9 cellular contexts compared by ENCODE assay signal in genomic region chr2:177281400-177282021, GRCh38. TPM values are rescaled to one million over a fixed set of nuclear protein-coding genes. Genes with fewer than 3 reads are reported as not detected.
A peak's percentile ranks its signal among the peaks of the same experiment; 100 is the strongest.
DNase-seq lines count a peak whose midpoint lies in the region; ATAC-seq and TF ChIP-seq lines count a peak whose summit lies in the region.
"Had no signal": no experiment of that assay in that cellular context is flagged by ENCODE, and none has a peak within 500 bp of the region (broad histone marks: within the 10 kb centered on the region; RNA-seq: fewer than 3 reads in every experiment).

No MANE protein-coding gene starts in this region.

- H3K4me1 Mint-ChIP-seq in natural killer cell (peaks cover 15 to 22% of the 10 kb centered on the region in 2 donors), mesothelial cell of epicardium (peaks cover 12% of the 10 kb centered on the region)

- H3K9me3 Mint-ChIP-seq in natural killer cell (no peaks in the 10 kb centered on the region), mesothelial cell of epicardium (no peaks in the 10 kb centered on the region)

- DNase-seq in SIG-M5 (lab: John Stamatoyannopoulos, UW), result peak; percentile 70
- DNase-seq in natural killer cell, result no peak
- no peak for DNase-seq in NK-92 treated with Interleukin-12 subunit alpha and Interleukin-12 subunit beta, amount 100 ng/mL, for 24 hours (lab: John Stamatoyannopoulos, UW)
- DNase-seq in midbrain (lab: John Stamatoyannopoulos, UW), result no peak
- no peak for DNase-seq in DMS79 (lab: John Stamatoyannopoulos, UW)
- DNase-seq in mesothelial cell of epicardium (ENCODE audit: low spot score in 2 of 2, unreplicated experiment in 2 of 2), result no peak
- DNase-seq: activated effector memory CD4-positive, alpha-beta T cell treated with Interleukin-2 at 50 U/mL for 16 hours had no signal

- no peak for TF ChIP-seq CTCF in natural killer cell (IDR thresholded peaks at IDR 0.05)
- no peak for TF ChIP-seq CTCF in mesothelial cell of epicardium (IDR thresholded peaks at IDR 0.05; ENCODE audit: unreplicated experiment)

- H3K27ac Mint-ChIP-seq in natural killer cell (peak overlapping the region in 1 of 2 donors; percentile 17), mesothelial cell of epicardium (no peak overlapping the region)

- peak; percentile 65 for ATAC-seq in GM18868 (IDR thresholded peaks at IDR 0.05; ENCODE audit: unreplicated experiment)
- ATAC-seq in HG02763 (IDR thresholded peaks at IDR 0.05; ENCODE audit: unreplicated experiment), result peak; percentile 64
- ATAC-seq in natural killer cell, result peak; percentile 29 to 81 (median 74)

- H3K4me3 Mint-ChIP-seq in natural killer cell (no peak overlapping the region), mesothelial cell of epicardium (no peak overlapping the region)

- no peaks in the 10 kb centered on the region for H3K36me3 Mint-ChIP-seq in natural killer cell
- no peaks in the 10 kb centered on the region for H3K36me3 Mint-ChIP-seq in mesothelial cell of epicardium

- no peaks in the 10 kb centered on the region for H3K27me3 Mint-ChIP-seq in natural killer cell (ENCODE audit: low read depth in 2 of 2)
- no peaks in the 10 kb centered on the region for H3K27me3 Mint-ChIP-seq in mesothelial cell of epicardium (ENCODE audit: low read depth)

- intact Hi-C loops in natural killer cell (cut with micrococcal nuclease), result no loop called here

RNA-seq across cellular contexts. Expression of gene NFE2L2, which starts 17.0 kb away (rescaled TPM):
- total RNA-seq in natural killer cell, result 10 to 100 TPM; 76.0 to 99.8 (median 84.6) TPM
- total RNA-seq in mesothelial cell of epicardium, result 93.1 to 93.9 TPM (median 93.3 TPM) in 3 replicates
